8 cellular contexts compared by ENCODE assay signal in genomic region chr1:98045211-98046030, GRCh38.
DNase-seq lines count a peak whose midpoint lies in the region; ATAC-seq and TF ChIP-seq lines count a peak whose summit lies in the region.

No MANE protein-coding gene starts in this region.

- H3K9me3 ChIP-seq in lower lobe of right lung = no peaks in the 10 kb centered on the region

- peaks cover 73% of the 10 kb centered on the region for H3K27me3 ChIP-seq in lower lobe of right lung (ENCODE audit: low read depth)

- H3K4me3 ChIP-seq in lower lobe of right lung = peak overlapping the region; percentile 47
- H3K4me3 ChIP-seq in urinary bladder (ENCODE audit: low read depth, low read length) = peak overlapping the region; percentile 46

- peak; percentile 17 for DNase-seq in CD1c-positive myeloid dendritic cell (ENCODE audit: extremely low spot score)
- DNase-seq in NCI-H1105 treated with DMSO at 0.1 percent for 48 hours (lab: John Stamatoyannopoulos, UW) = peak; percentile 74
- DNase-seq in lower lobe of right lung = no peak
- no peak for DNase-seq in central memory CD4-positive, alpha-beta T cell
- DNase-seq in stimulated activated CD4-positive, alpha-beta T cell treated with anti-CD3 and anti-CD28 coated beads, Interleukin-4, amount 100 ng/mL, for 24 hours = no peak
- DNase-seq in stimulated activated CD4-positive, alpha-beta T cell treated with anti-CD3 and anti-CD28 coated beads, Interleukin-2, amount 100 ng/mL, for 24 hours = no peak

- H3K4me1 ChIP-seq in lower lobe of right lung (peaks cover 20% of the 10 kb centered on the region), urinary bladder (ENCODE audit: insufficient read depth) (peaks cover 2% of the 10 kb centered on the region)

- ATAC-seq in lower lobe of right lung = peak; percentile 13 to 26

- TF ChIP-seq CTCF in lower lobe of right lung (IDR thresholded peaks at IDR 0.05) = no peak

- 1% methylated on average over 70 of the region's 70 CpGs for WGBS in urinary bladder

- intact Hi-C loops in lower lobe of right lung (cut with DNase I) = no loop called here

- H3K36me3 ChIP-seq in lower lobe of right lung (no peaks in the 10 kb centered on the region), urinary bladder (ENCODE audit: insufficient read depth) (no peaks in the 10 kb centered on the region)

- H3K27ac ChIP-seq in cingulate gyrus (ENCODE audit: low read depth, low read length) (peak overlapping the region; percentile 35), lower lobe of right lung (no peak overlapping the region), urinary bladder (ENCODE audit: low read depth) (no peak overlapping the region)

Comparison
In these comparisons a context has a peak if more than half of its experiments do, and no peak if none do; other contexts are left out.
1. DNase-seq: peak in CD1c-positive myeloid dendritic cell (single experiment) and NCI-H1105 treated with DMSO at 0.1 percent for 48 hours (single experiment); none in lower lobe of right lung (single experiment), central memory CD4-positive, alpha-beta T cell (single experiment), stimulated activated CD4-positive, alpha-beta T cell treated with anti-CD3 and anti-CD28 coated beads, Interleukin-4, amount 100 ng/mL, for 24 hours (single experiment) and stimulated activated CD4-positive, alpha-beta T cell treated with anti-CD3 and anti-CD28 coated beads, Interleukin-2, amount 100 ng/mL, for 24 hours (0 of 2).